In the genomic region with DNA sequence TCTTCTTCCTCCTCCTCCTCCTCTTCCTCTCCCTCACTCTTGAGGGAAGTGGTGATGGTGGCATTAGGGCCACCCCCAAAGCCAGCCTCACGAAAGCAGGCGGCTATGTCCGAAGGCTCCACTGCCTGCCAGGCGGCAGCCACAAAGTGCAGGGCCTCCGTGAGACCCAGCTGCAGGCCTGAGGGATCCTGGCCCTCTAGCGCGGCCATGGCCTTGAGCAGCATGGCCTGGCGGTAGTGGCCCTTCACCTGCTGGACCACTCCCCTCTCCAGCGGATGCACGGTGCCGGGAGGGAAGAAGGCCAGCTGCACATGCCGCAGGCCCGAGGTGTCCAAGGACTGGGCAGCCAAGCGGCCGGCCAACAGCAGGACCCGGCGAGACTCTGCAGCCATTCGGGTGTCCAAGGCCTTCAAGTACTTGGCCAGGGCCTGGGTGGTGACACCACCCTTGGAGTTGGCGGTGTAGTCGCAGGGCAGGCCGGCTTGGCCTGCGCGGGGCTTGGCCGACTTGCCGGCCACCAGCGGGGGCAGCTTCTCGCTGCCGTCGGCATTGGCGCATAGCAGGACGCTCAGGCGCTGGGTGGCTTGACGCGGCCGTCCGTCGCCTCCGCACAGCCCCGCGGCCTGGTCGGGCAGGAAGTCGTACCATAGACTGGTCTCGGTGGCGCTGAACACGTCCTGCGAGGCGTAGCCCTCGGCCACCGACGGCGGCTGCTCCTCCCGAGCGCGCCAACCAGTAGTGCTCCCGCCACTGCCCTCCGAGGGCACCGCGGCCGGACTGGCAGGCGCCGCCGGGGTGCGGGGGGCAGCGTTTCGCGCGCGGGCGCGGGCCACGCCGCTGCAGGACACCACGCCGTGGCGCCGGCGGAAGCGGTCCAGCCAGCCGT, we compare ENCODE assay signal across 1 cellular context.
TF ChIP-seq lines count a peak whose summit lies in the region.

No MANE protein-coding gene starts in this region.

TF ChIP-seq in HepG2, 621 proteins besides CTCF, POLR2A, EP300 and RAD21 (continues in another document):
- 0 out of 2 replicates have a peak, but pooled peaks have one; percentile 69 for TF ChIP-seq ZIK1 (CRISPR knock-in tag; IDR thresholded peaks at IDR 0.05; ENCODE audit: borderline replicate concordance, low read depth)
- TF ChIP-seq, protein P1, sequence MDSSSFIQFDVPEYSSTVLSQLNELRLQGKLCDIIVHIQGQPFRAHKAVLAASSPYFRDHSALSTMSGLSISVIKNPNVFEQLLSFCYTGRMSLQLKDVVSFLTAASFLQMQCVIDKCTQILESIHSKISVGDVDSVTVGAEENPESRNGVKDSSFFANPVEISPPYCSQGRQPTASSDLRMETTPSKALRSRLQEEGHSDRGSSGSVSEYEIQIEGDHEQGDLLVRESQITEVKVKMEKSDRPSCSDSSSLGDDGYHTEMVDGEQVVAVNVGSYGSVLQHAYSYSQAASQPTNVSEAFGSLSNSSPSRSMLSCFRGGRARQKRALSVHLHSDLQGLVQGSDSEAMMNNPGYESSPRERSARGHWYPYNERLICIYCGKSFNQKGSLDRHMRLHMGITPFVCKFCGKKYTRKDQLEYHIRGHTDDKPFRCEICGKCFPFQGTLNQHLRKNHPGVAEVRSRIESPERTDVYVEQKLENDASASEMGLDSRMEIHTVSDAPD (CRISPR knock-in tag; IDR thresholded peaks at IDR 0.05), result no peak; the same call in 1 of the 2 replicates
- TF ChIP-seq ZC3H13 (CRISPR knock-in tag; IDR thresholded peaks at IDR 0.05), result peak; percentile 76
- TF ChIP-seq, protein P2, sequence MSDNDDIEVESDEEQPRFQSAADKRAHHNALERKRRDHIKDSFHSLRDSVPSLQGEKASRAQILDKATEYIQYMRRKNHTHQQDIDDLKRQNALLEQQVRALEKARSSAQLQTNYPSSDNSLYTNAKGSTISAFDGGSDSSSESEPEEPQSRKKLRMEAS (IDR thresholded peaks at IDR 0.05), result peak; percentile 79
- TF ChIP-seq ZNF550 (CRISPR knock-in tag; IDR thresholded peaks at IDR 0.05; ENCODE audit: borderline replicate concordance), result no peak
- no peak for TF ChIP-seq SRSF4 (IDR thresholded peaks at IDR 0.05; ENCODE audit: low read depth, low read length, poor library complexity, severe bottlenecking)
- peak; percentile 48 to 54; a peak in 1 of 4 replicates for TF ChIP-seq NR2F1 (CRISPR knock-in tag; IDR thresholded peaks at IDR 0.05)
- TF ChIP-seq MTA1 (CRISPR knock-in tag; IDR thresholded peaks at IDR 0.05; ENCODE audit: borderline replicate concordance), result peak; percentile 87
- TF ChIP-seq GLI4 (CRISPR knock-in tag; IDR thresholded peaks at IDR 0.05; ENCODE audit: borderline replicate concordance), result no peak
- peak; percentile 89 for TF ChIP-seq POGZ (CRISPR knock-in tag; IDR thresholded peaks at IDR 0.05)
- TF ChIP-seq, protein P3, sequence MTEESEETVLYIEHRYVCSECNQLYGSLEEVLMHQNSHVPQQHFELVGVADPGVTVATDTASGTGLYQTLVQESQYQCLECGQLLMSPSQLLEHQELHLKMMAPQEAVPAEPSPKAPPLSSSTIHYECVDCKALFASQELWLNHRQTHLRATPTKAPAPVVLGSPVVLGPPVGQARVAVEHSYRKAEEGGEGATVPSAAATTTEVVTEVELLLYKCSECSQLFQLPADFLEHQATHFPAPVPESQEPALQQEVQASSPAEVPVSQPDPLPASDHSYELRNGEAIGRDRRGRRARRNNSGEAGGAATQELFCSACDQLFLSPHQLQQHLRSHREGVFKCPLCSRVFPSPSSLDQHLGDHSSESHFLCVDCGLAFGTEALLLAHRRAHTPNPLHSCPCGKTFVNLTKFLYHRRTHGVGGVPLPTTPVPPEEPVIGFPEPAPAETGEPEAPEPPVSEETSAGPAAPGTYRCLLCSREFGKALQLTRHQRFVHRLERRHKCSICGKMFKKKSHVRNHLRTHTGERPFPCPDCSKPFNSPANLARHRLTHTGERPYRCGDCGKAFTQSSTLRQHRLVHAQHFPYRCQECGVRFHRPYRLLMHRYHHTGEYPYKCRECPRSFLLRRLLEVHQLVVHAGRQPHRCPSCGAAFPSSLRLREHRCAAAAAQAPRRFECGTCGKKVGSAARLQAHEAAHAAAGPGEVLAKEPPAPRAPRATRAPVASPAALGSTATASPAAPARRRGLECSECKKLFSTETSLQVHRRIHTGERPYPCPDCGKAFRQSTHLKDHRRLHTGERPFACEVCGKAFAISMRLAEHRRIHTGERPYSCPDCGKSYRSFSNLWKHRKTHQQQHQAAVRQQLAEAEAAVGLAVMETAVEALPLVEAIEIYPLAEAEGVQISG (CRISPR knock-in tag; IDR thresholded peaks at IDR 0.05), result 0 out of 2 replicates have a peak, but pooled peaks have one; percentile 40
- TF ChIP-seq ZNF232 (CRISPR knock-in tag; IDR thresholded peaks at IDR 0.05; ENCODE audit: borderline replicate concordance), result no peak
- TF ChIP-seq, protein P4, sequence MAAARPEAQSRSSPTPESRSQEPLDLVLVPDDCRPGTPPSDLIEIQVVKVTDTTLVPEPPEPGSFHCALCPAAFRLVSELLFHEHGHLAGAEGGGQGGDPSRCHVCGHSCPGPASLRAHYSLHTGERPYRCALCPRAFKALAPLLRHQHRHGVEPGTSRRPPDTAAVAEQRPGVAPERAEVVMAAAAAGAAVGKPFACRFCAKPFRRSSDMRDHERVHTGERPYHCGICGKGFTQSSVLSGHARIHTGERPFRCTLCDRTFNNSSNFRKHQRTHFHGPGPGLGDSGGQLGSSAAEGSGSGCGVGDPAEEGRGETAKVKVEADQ (CRISPR knock-in tag; IDR thresholded peaks at IDR 0.05; ENCODE audit: borderline replicate concordance), result peak; percentile 53; the same call in 1 of the 2 replicates
- TF ChIP-seq, protein P5, sequence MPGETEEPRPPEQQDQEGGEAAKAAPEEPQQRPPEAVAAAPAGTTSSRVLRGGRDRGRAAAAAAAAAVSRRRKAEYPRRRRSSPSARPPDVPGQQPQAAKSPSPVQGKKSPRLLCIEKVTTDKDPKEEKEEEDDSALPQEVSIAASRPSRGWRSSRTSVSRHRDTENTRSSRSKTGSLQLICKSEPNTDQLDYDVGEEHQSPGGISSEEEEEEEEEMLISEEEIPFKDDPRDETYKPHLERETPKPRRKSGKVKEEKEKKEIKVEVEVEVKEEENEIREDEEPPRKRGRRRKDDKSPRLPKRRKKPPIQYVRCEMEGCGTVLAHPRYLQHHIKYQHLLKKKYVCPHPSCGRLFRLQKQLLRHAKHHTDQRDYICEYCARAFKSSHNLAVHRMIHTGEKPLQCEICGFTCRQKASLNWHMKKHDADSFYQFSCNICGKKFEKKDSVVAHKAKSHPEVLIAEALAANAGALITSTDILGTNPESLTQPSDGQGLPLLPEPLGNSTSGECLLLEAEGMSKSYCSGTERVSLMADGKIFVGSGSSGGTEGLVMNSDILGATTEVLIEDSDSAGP (CRISPR knock-in tag; IDR thresholded peaks at IDR 0.05; ENCODE audit: borderline replicate concordance), result no peak; the same call in 1 of the 2 replicates
- TF ChIP-seq, protein P6, sequence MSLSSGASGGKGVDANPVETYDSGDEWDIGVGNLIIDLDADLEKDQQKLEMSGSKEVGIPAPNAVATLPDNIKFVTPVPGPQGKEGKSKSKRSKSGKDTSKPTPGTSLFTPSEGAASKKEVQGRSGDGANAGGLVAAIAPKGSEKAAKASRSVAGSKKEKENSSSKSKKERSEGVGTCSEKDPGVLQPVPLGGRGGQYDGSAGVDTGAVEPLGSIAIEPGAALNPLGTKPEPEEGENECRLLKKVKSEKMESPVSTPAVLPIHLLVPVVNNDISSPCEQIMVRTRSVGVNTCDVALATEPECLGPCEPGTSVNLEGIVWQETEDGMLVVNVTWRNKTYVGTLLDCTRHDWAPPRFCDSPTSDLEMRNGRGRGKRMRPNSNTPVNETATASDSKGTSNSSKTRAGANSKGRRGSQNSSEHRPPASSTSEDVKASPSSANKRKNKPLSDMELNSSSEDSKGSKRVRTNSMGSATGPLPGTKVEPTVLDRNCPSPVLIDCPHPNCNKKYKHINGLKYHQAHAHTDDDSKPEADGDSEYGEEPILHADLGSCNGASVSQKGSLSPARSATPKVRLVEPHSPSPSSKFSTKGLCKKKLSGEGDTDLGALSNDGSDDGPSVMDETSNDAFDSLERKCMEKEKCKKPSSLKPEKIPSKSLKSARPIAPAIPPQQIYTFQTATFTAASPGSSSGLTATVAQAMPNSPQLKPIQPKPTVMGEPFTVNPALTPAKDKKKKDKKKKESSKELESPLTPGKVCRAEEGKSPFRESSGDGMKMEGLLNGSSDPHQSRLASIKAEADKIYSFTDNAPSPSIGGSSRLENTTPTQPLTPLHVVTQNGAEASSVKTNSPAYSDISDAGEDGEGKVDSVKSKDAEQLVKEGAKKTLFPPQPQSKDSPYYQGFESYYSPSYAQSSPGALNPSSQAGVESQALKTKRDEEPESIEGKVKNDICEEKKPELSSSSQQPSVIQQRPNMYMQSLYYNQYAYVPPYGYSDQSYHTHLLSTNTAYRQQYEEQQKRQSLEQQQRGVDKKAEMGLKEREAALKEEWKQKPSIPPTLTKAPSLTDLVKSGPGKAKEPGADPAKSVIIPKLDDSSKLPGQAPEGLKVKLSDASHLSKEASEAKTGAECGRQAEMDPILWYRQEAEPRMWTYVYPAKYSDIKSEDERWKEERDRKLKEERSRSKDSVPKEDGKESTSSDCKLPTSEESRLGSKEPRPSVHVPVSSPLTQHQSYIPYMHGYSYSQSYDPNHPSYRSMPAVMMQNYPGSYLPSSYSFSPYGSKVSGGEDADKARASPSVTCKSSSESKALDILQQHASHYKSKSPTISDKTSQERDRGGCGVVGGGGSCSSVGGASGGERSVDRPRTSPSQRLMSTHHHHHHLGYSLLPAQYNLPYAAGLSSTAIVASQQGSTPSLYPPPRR (CRISPR knock-in tag; IDR thresholded peaks at IDR 0.05; ENCODE audit: borderline replicate concordance), result no peak
- TF ChIP-seq HES4 (CRISPR knock-in tag; IDR thresholded peaks at IDR 0.05; ENCODE audit: borderline replicate concordance), result peak; percentile 64; the same call in 1 of the 2 replicates
- 0 out of 2 replicates have a peak, but pooled peaks have one; percentile 15 for TF ChIP-seq ZNF33B (CRISPR knock-in tag; IDR thresholded peaks at IDR 0.05)
- peak; percentile 81; the same call in 1 of the 2 replicates for TF ChIP-seq HOXA7 (CRISPR knock-in tag; IDR thresholded peaks at IDR 0.05)
- TF ChIP-seq, protein P7, sequence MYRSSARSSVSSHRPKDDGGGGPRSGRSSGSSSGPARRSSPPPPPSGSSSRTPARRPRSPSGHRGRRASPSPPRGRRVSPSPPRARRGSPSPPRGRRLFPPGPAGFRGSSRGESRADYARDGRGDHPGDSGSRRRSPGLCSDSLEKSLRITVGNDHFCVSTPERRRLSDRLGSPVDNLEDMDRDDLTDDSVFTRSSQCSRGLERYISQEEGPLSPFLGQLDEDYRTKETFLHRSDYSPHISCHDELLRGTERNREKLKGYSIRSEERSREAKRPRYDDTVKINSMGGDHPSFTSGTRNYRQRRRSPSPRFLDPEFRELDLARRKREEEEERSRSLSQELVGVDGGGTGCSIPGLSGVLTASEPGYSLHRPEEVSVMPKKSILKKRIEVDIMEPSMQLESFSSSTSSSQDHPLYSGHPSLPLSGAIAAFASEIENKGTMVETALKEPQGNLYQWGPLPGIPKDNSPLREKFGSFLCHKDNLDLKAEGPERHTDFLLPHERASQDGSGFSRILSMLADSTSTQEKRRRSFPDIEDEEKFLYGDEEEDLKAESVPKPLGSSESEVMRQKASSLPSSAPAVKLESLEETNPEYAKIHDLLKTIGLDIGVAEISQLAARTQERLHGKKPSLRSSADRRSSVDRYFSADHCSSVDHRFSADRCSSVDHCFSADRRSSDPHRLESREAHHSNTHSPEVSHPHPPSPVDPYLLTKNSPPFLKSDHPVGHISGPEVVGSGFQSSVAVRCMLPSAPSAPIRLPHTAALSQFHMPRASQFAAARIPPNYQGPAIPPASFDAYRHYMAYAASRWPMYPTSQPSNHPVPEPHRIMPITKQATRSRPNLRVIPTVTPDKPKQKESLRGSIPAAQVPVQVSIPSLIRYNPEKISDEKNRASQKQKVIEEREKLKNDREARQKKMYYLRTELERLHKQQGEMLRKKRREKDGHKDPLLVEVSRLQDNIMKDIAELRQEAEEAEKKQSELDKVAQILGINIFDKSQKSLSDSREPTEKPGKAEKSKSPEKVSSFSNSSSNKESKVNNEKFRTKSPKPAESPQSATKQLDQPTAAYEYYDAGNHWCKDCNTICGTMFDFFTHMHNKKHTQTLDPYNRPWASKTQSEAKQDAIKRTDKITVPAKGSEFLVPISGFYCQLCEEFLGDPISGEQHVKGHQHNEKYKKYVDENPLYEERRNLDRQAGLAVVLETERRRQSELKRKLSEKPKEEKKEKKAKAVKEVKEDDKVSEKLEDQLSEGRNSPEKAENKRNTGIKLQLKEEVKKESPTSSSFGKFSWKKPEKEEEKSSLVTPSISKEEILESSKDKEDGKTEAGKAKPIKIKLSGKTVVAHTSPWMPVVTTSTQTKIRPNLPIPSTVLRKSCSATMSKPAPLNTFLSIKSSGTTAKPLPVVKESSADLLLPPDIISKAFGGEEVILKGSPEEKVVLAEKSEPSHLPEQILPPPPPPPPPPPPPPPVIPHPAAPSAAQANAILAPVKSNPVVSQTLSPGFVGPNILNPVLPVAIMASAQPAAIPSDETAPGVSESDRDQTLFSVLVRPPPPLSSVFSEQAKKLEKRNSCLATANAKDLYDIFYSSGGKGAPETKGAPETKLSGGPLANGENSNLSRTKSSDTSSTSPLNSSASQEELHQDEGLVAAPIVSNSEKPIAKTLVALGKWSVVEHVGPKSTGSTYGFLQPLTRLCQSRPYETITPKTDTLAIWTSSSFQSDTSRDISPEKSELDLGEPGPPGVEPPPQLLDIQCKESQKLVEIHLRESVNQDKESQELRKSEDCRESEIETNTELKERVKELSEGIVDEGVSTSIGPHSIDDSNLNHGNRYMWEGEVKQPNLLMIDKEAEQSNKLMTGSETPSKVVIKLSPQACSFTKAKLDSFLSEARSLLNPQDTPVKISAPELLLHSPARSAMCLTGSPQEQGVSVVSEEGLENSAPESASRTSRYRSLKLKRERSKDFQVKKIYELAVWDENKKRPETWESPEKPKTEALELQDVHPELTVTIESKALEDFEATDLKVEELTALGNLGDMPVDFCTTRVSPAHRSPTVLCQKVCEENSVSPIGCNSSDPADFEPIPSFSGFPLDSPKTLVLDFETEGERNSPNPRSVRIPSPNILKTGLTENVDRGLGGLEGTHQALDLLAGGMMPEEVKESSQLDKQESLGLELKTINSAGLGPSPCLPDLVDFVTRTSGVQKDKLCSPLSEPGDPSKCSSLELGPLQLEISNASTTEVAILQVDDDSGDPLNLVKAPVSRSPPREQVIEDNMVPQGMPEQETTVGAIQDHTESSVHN (CRISPR knock-in tag; IDR thresholded peaks at IDR 0.05), result peak; percentile 80; the same call in 1 of the 2 replicates
- peak; percentile 41; the same call in 1 of the 2 replicates for TF ChIP-seq RXRA (CRISPR knock-in tag; IDR thresholded peaks at IDR 0.05)
- TF ChIP-seq HNF4A (CRISPR knock-in tag; IDR thresholded peaks at IDR 0.05), result peak; percentile 29; the same call in 1 of the 2 replicates
- TF ChIP-seq ZNF543 (CRISPR knock-in tag; IDR thresholded peaks at IDR 0.05), result no peak
- no peak for TF ChIP-seq NAIF1 (CRISPR knock-in tag; IDR thresholded peaks at IDR 0.05; ENCODE audit: borderline replicate concordance)
- TF ChIP-seq GATAD1 (CRISPR knock-in tag; IDR thresholded peaks at IDR 0.05), result 0 out of 2 replicates have a peak, but pooled peaks have one; percentile 28
- TF ChIP-seq, protein P8, sequence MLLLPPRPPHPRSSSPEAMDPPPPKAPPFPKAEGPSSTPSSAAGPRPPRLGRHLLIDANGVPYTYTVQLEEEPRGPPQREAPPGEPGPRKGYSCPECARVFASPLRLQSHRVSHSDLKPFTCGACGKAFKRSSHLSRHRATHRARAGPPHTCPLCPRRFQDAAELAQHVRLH (CRISPR knock-in tag; IDR thresholded peaks at IDR 0.05; ENCODE audit: borderline replicate concordance, low read depth), result no peak
